8 cellular contexts compared by ENCODE assay signal in genomic region chr1:232628335-232629214, GRCh38. TPM values are rescaled to one million over a fixed set of nuclear protein-coding genes. Genes with fewer than 3 reads are reported as not detected.
DNase-seq lines count a peak whose midpoint lies in the region; ATAC-seq and TF ChIP-seq lines count a peak whose summit lies in the region.

No MANE protein-coding gene starts in this region.

- DNase-seq in COLO829 (ENCODE audit: low spot score) (peak; percentile 52), IMR-90 (peak; percentile 52), fibroblast of the aortic adventitia (ENCODE audit: low read depth) (peak; percentile 64), HPDE6-E6E7 (ENCODE audit: extremely low spot score) (no peak)
- DNase-seq in central memory CD4-positive, alpha-beta T cell, result no peak

- no peak overlapping the region for H2BK15ac ChIP-seq in IMR-90 (ENCODE audit: low read depth, low read length)

- H3K4me2 ChIP-seq in IMR-90 (ENCODE audit: low read depth, low read length), result peak overlapping the region; percentile 72
- H3K4me2 ChIP-seq in parathyroid adenoma (ENCODE audit: low read length), result peak overlapping the region; percentile 73

- H2AK5ac ChIP-seq in IMR-90 (ENCODE audit: low read depth, low read length), result no peak overlapping the region

- H3K79me2 ChIP-seq in parathyroid adenoma, result no peaks in the 10 kb centered on the region

- H3K27ac ChIP-seq in IMR-90 (ENCODE audit: insufficient read depth, low read length) (peak overlapping the region; percentile 19; the same call in 1 of the 2 replicates), parathyroid adenoma (no peak overlapping the region)

- TF ChIP-seq CTCF in IMR-90 (conservative IDR thresholded peaks at IDR 0.05; ENCODE audit: low read depth, low read length) (peak; percentile 38), WI38 (IDR thresholded peaks at IDR 0.05; ENCODE audit: low read depth, low read length) (no peak), fibroblast of the aortic adventitia (IDR thresholded peaks at IDR 0.05; ENCODE audit: insufficient read depth, low read length) (peak; percentile 51), parathyroid adenoma (IDR thresholded peaks at IDR 0.05) (no peak)

- WGBS in IMR-90 (ENCODE audit: extremely low coverage in 2 of 2, insufficient read length in 1 of 2), 2 experiments, result no CpG with 5 or more reads among the region's 11 CpGs

- H4K91ac ChIP-seq in IMR-90 (ENCODE audit: insufficient read depth, low read depth, low read length), result no peak overlapping the region; the same call in 1 of the 2 replicates

- H2BK120ac ChIP-seq in IMR-90 (ENCODE audit: low read depth, low read length), result no peak overlapping the region

- TF ChIP-seq POLR2A in IMR-90 (IDR thresholded peaks at IDR 0.05; ENCODE audit: low read depth, low read length), result no peak

- peaks cover 2% of the 10 kb centered on the region; the same call in 1 of the 2 replicates for H3K4me1 ChIP-seq in IMR-90 (ENCODE audit: control insufficient read depth, insufficient read depth, low read length)
- peaks cover 4% of the 10 kb centered on the region for H3K4me1 ChIP-seq in parathyroid adenoma

- no peak overlapping the region for H2BK5ac ChIP-seq in IMR-90 (ENCODE audit: low read depth, low read length, poor library complexity, severe bottlenecking)

- H2AK9ac ChIP-seq in IMR-90 (replicated peaks; ENCODE audit: low read depth, low read length, poor library complexity), result no peak overlapping the region

- no peak overlapping the region for H2BK20ac ChIP-seq in IMR-90 (ENCODE audit: low read depth, low read length)

- H3K56ac ChIP-seq in IMR-90 (ENCODE audit: extremely low read depth, insufficient read depth, low read length), result peak overlapping the region; percentile 27; the same call in 1 of the 2 replicates

- peak overlapping the region; percentile 87 for H2AFZ ChIP-seq in IMR-90 (replicated peaks; ENCODE audit: low read length, poor library complexity)
- peak overlapping the region; percentile 74 for H2AFZ ChIP-seq in parathyroid adenoma

- peak; percentile 43 for TF ChIP-seq RAD21 in IMR-90 (IDR thresholded peaks at IDR 0.05; ENCODE audit: low read length)

- no TSS peak for BruUV-seq in IMR-90 (replicated peaks; lab: Mats Ljungman, UMichigan)

- H3K4me3 ChIP-seq in IMR-90 (ENCODE audit: insufficient read depth, low read depth, low read length) (peak overlapping the region; percentile 75), WI38 (ENCODE audit: low read depth, low read length) (peak overlapping the region; percentile 59), fibroblast of the aortic adventitia (ENCODE audit: low read depth, low read length) (peak overlapping the region; percentile 75), parathyroid adenoma (ENCODE audit: low read depth, low read length) (peak overlapping the region; percentile 7)

- H3K9ac ChIP-seq in IMR-90 (ENCODE audit: low read depth, low read length) (peak overlapping the region; percentile 55; the same call in 1 of the 2 replicates), parathyroid adenoma (no peak overlapping the region)

- no peak overlapping the region for H4K8ac ChIP-seq in IMR-90 (ENCODE audit: low read depth in 2 of 2, low read length in 2 of 2)

- H3K9me1 ChIP-seq in IMR-90 (ENCODE audit: insufficient read depth, low read length), result peaks cover 5% of the 10 kb centered on the region; the same call in 1 of the 2 replicates

- H3K79me1 ChIP-seq in IMR-90 (ENCODE audit: low read depth in 1 of 2, low read length in 2 of 2), result peaks cover 6 to 20% of the 10 kb centered on the region in 2 experiments; a peak in 3 of 4 replicates

- no peak overlapping the region; the same call in 1 of the 2 replicates for H3K14ac ChIP-seq in IMR-90 (replicated peaks; ENCODE audit: low read depth, low read length)

- dilution Hi-C loops in IMR-90 (cut with HindIII; ENCODE audit: low sequenced_read_pairs, unreplicated experiment), result no loop called here

- H3K27me3 ChIP-seq in IMR-90 (ENCODE audit: control insufficient read depth, insufficient read depth, low read length), result no peaks in the 10 kb centered on the region
- no peaks in the 10 kb centered on the region for H3K27me3 ChIP-seq in parathyroid adenoma (ENCODE audit: control insufficient read depth, insufficient read depth, low read length)

- intact Hi-C loops in IMR-90 (cut with micrococcal nuclease), result loop anchor here (1.0 to 10.0 kb wide), 6 partner anchors 156 to 872 kb away; no protein-coding TSS in a partner anchor

- peak overlapping the region; percentile 32 for H3K23ac ChIP-seq in IMR-90 (ENCODE audit: low read depth, low read length)

- H3K9me3 ChIP-seq in IMR-90 (ENCODE audit: control insufficient read depth, insufficient read depth, low read length) (no peaks in the 10 kb centered on the region), parathyroid adenoma (ENCODE audit: control insufficient read depth, low read length) (no peaks in the 10 kb centered on the region)

- no peak for ATAC-seq in IMR-90 (ENCODE audit: low read depth)
- ATAC-seq in GM18907 (IDR thresholded peaks at IDR 0.05; ENCODE audit: unreplicated experiment), result no peak

- no peak overlapping the region for H3K18ac ChIP-seq in IMR-90 (ENCODE audit: low read depth, low read length)

- POLR2A ChIA-PET in IMR-90 (lab: Charles Lee; ENCODE audit: unreplicated experiment), result no interaction called here

- peaks cover 3% of the 10 kb centered on the region; the same call in 1 of the 2 replicates for H4K20me1 ChIP-seq in IMR-90 (ENCODE audit: insufficient read depth, low read length)

- H4K5ac ChIP-seq in IMR-90 (ENCODE audit: low read depth, low read length), result no peak overlapping the region

- H3K36me3 ChIP-seq in IMR-90 (ENCODE audit: control insufficient read depth, insufficient read depth, low read length), result no peaks in the 10 kb centered on the region
- H3K36me3 ChIP-seq in parathyroid adenoma (ENCODE audit: control insufficient read depth, insufficient read depth, low read length), result no peaks in the 10 kb centered on the region

- H3K4ac ChIP-seq in IMR-90 (ENCODE audit: low read depth, low read length), result no peak overlapping the region

- CTCF ChIA-PET in IMR-90 (lab: Yijun Ruan, JAX), result interaction anchor here (1.1 to 1.2 kb wide), 2 partner anchors 49 to 156 kb away, joined by 3 to 5 read pairs; no protein-coding TSS in a partner anchor

- in situ Hi-C loops in IMR-90 (cut with MboI; ENCODE audit: low sequenced_read_pairs), result loop anchor here (5.0 to 25.0 kb wide), 2 partner anchors 466 to 756 kb away; no protein-coding TSS in a partner anchor

TF ChIP-seq in IMR-90, 13 proteins besides CTCF, POLR2A, EP300 and RAD21:
- TF ChIP-seq RFX5 (IDR thresholded peaks at IDR 0.05; ENCODE audit: low read depth, low read length) (no peak), SMC3 (IDR thresholded peaks at IDR 0.05; ENCODE audit: low read depth, low read length) (peak; percentile 39)

RNA-seq across cellular contexts. Expression of gene SIPA1L2, which starts 1.4 kb away (rescaled TPM):
- 11.9 and 13.4 TPM in 2 replicates for total RNA-seq in IMR-90 (2012; rRNA removed)
- 6.2 and 7.1 TPM in 2 replicates for polyA plus RNA-seq in IMR-90 (2012; rRNA removed)
- polyA plus RNA-seq in IMR-90 (2012; cell fraction: cytosol; rRNA removed), result 3.5 and 6.2 TPM in 2 replicates
- polyA plus RNA-seq in IMR-90 (2012; cell fraction: nucleus; rRNA removed; ENCODE audit: low replicate concordance), result 12.0 and 22.7 TPM in 2 replicates
- 6.8 and 16.4 TPM in 2 replicates for total RNA-seq in fibroblast of the aortic adventitia (ENCODE audit: low replicate concordance)

Comparison
In these comparisons a context has a peak if more than half of its experiments do, and no peak if none do; other contexts are left out.
1. DNase-seq: peak in COLO829 (single experiment), IMR-90 (single experiment) and fibroblast of the aortic adventitia (single experiment); none in central memory CD4-positive, alpha-beta T cell (single experiment) and HPDE6-E6E7 (single experiment).
2. H3K4me3 ChIP-seq: peak in every context shown above with its lines; median percentile 75 in IMR-90; 75 in fibroblast of the aortic adventitia; 59 in WI38; 7 in parathyroid adenoma.
3. CTCF ChIP-seq: peak in IMR-90 (single experiment) and fibroblast of the aortic adventitia (single experiment); none in WI38 (single experiment) and parathyroid adenoma (single experiment).